14 cellular contexts compared by ENCODE assay signal in the genomic region with DNA sequence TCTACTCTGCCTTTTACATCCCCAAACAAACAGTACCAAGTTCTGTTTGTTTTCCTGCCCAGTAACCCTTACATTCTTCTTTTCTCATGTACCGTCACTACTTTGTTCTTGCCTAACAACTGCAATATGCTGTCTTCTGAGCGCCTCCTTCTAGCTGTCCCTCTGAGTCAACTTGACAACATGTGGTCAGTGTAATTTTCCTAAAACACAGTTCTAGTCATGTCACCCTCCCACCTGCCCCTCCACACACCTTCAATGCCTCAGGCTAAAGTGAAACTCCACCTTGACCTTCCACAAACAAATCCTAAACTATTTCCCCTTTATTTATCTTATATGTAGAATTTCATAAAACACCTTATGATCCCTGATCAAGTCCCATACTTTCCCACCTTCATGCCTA. TPM values are rescaled to one million over a fixed set of nuclear protein-coding genes. Genes with fewer than 3 reads are reported as not detected.
DNase-seq lines count a peak whose midpoint lies in the region; ATAC-seq and TF ChIP-seq lines count a peak whose summit lies in the region.
"Had no signal": no experiment of that assay in that cellular context is flagged by ENCODE, and none has a peak within 500 bp of the region (broad histone marks: within the 10 kb centered on the region; RNA-seq: fewer than 3 reads in every experiment).

No MANE protein-coding gene starts in this region.

- TF ChIP-seq CTCF in GM13976 (IDR thresholded peaks at IDR 0.05; ENCODE audit: borderline replicate concordance, control extremely low read depth, extremely low read depth, insufficient read depth, missing control alignments) (no peak), OCI-LY3 (IDR thresholded peaks at IDR 0.05; ENCODE audit: low read depth, low read length) (no peak), heart right ventricle (IDR thresholded peaks at IDR 0.05) (no peak), nephron progenitor cell (IDR thresholded peaks at IDR 0.05) (no peak)

- H2AFZ ChIP-seq in OCI-LY3 (ENCODE audit: low read depth, low read length) = peak overlapping the region; percentile 3; the same call in 1 of the 2 replicates

- in situ Hi-C loops in GM13976 (cut with MboI; ENCODE audit: low sequenced_read_pairs, unreplicated experiment) = no loop called here

- H3K9ac ChIP-seq in OCI-LY3 (ENCODE audit: low read length) = peak overlapping the region; percentile 43

- H3K4me1 Mint-ChIP-seq in nephron progenitor cell = peaks cover 17% of the 10 kb centered on the region

- DNase-seq in GM13976 (ENCODE audit: low spot score) (peak; percentile 45), Kasumi-1 (lab: John Stamatoyannopoulos, UW) (no peak), heart right ventricle (no peak), NCI-H1092 treated with DMSO at 0.1 percent for 48 hours (lab: John Stamatoyannopoulos, UW) (no peak), nephron progenitor cell (no peak)
- DNase-seq: NCI-H774; stimulated activated CD4-positive, alpha-beta T cell treated with anti-CD3 and anti-CD28 coated beads, Interleukin-2, amount 100 ng/mL, for 24 hours; T1000; transverse colon had no signal

- intact Hi-C loops in heart right ventricle (cut with DNase I) = loop anchor here in 2 of 10 donors (10.0 kb wide), 2 partner anchors 88 to 108 kb away; no protein-coding TSS in a partner anchor

- 91 to 95% methylated on average over 2 of the region's 2 CpGs for WGBS in heart right ventricle, 2 donors

- H3K4me2 ChIP-seq in OCI-LY3 (ENCODE audit: low read length) = peak overlapping the region; percentile 76

- H3K4me3 Mint-ChIP-seq in nephron progenitor cell = no peak overlapping the region
- H3K4me3 Mint-ChIP-seq: CD4-positive, CD25-positive, alpha-beta regulatory T cell; neural crest cell had no signal

- no peak overlapping the region for H3K27ac Mint-ChIP-seq in nephron progenitor cell

- H3K4me3 ChIP-seq in OCI-LY3 (ENCODE audit: low read length) (peak overlapping the region; percentile 50; the same call in 1 of the 2 replicates), heart right ventricle (no peak overlapping the region)
- H3K4me3 ChIP-seq: transverse colon had no signal

- H4K20me1 ChIP-seq in OCI-LY3 (ENCODE audit: insufficient read depth, low read length) = no peaks in the 10 kb centered on the region

- no peaks in the 10 kb centered on the region for H3K9me3 ChIP-seq in OCI-LY3 (ENCODE audit: insufficient read depth, low read length)
- H3K9me3 ChIP-seq in heart right ventricle = peaks cover 0 to 4% (median 0%) of the 10 kb centered on the region in 11 donors
- H3K9me3 ChIP-seq: transverse colon had no signal

- no peaks in the 10 kb centered on the region for H3K36me3 Mint-ChIP-seq in nephron progenitor cell (ENCODE audit: low read depth)
- H3K36me3 Mint-ChIP-seq: CD4-positive, CD25-positive, alpha-beta regulatory T cell had no signal

- H3K79me2 ChIP-seq in OCI-LY3 (ENCODE audit: low read length) = no peaks in the 10 kb centered on the region

- H3K36me3 ChIP-seq in OCI-LY3 (replicated peaks; ENCODE audit: low read depth, low read length) = no peaks in the 10 kb centered on the region
- H3K36me3 ChIP-seq in heart right ventricle = no peaks in the 10 kb centered on the region
- H3K36me3 ChIP-seq: transverse colon had no signal

- no peak overlapping the region for H3K27ac ChIP-seq in OCI-LY3 (ENCODE audit: low read length)
- no peak overlapping the region for H3K27ac ChIP-seq in heart right ventricle
- H3K27ac ChIP-seq: transverse colon had no signal

- ATAC-seq in GM19372 (IDR thresholded peaks at IDR 0.05; ENCODE audit: low read depth, unreplicated experiment) = peak; percentile 67
- peak; percentile 83 for ATAC-seq in HG02870 (IDR thresholded peaks at IDR 0.05; ENCODE audit: unreplicated experiment)
- ATAC-seq in heart right ventricle = no peak

- H3K9me3 Mint-ChIP-seq in nephron progenitor cell = no peaks in the 10 kb centered on the region
- H3K9me3 Mint-ChIP-seq: neural crest cell had no signal

- H3K27me3 ChIP-seq in OCI-LY3 (ENCODE audit: low read depth, low read length) (no peaks in the 10 kb centered on the region), heart right ventricle (no peaks in the 10 kb centered on the region)
- H3K27me3 ChIP-seq: transverse colon had no signal

- peaks cover 28% of the 10 kb centered on the region for H3K27me3 Mint-ChIP-seq in nephron progenitor cell (ENCODE audit: low read depth, poor library complexity)

- H3K4me1 ChIP-seq in OCI-LY3 (ENCODE audit: low read length) = peaks cover 44% of the 10 kb centered on the region
- peaks cover 0 to 9% (median 0%) of the 10 kb centered on the region in 9 donors for H3K4me1 ChIP-seq in heart right ventricle

RNA-seq across cellular contexts. Expression of gene LY75, which starts 18.0 kb away (rescaled TPM):
- 1 to 10 TPM in 2 of 10 donors, under 1 TPM in 8; 0.15 to 3.4 (median 0.64) TPM for total RNA-seq in heart right ventricle
- under 1 TPM; 0.44 to 0.49 TPM for polyA plus RNA-seq in heart right ventricle

Comparison
In these comparisons a context has a peak if more than half of its experiments do, and no peak if none do; other contexts are left out.
1. ATAC-seq: peak in GM19372 (single experiment) and HG02870 (single experiment); none in heart right ventricle (0 of 8).